ENCODE assay signal across 8 cellular contexts in genomic region chr1:101236546-101237228, GRCh38. TPM values are rescaled to one million over a fixed set of nuclear protein-coding genes. Genes with fewer than 3 reads are reported as not detected.
DNase-seq lines count a peak whose midpoint lies in the region; ATAC-seq, FAIRE-seq and TF ChIP-seq lines count a peak whose summit lies in the region.

TSS of gene S1PR1 (plus strand) at chr1:101237019. CDS start at chr1:101238985, 1,966 bp downstream.

- H3K27me3 Mint-ChIP-seq in HFFc6 (ENCODE audit: insufficient read depth) = peaks cover 2% of the 10 kb centered on the region
- no peaks in the 10 kb centered on the region for H3K27me3 Mint-ChIP-seq in activated T-cell treated with anti-CD3 and anti-CD28 coated beads, Interleukin-2, amount 50 U/mL, for 24 hours
- H3K27me3 Mint-ChIP-seq in stimulated activated memory B cell treated with anti-CD40 and anti-IgM and Interleukin-4, amounts not matched to agents 10 μg/mL and 1 μg/mL and 100 μg/mL, for 72 hours = no peaks in the 10 kb centered on the region

- ATAC-seq in esophagus mucosa = peak; percentile 53
- ATAC-seq in stimulated activated memory B cell treated with anti-CD40 and anti-IgM and Interleukin-4, amounts not matched to agents 10 μg/mL and 1 μg/mL and 100 μg/mL, for 72 hours = peak; percentile 66

- no peak for FAIRE-seq in urothelium cell line (lab: Jason Lieb, UNC)

- peaks cover 33% of the 10 kb centered on the region for H3K4me1 Mint-ChIP-seq in HFFc6 (ENCODE audit: low read depth)
- H3K4me1 Mint-ChIP-seq in activated T-cell treated with anti-CD3 and anti-CD28 coated beads, Interleukin-2, amount 50 U/mL, for 24 hours (ENCODE audit: low read depth) = peaks cover 52% of the 10 kb centered on the region
- H3K4me1 Mint-ChIP-seq in stimulated activated memory B cell treated with anti-CD40 and anti-IgM and Interleukin-4, amounts not matched to agents 10 μg/mL and 1 μg/mL and 100 μg/mL, for 72 hours = peaks cover 55% of the 10 kb centered on the region

- H3K4me3 Mint-ChIP-seq in HFFc6 = peak within 1 kb of the TSS; percentile 90
- peak within 1 kb of the TSS; percentile 100 for H3K4me3 Mint-ChIP-seq in activated T-cell treated with anti-CD3 and anti-CD28 coated beads, Interleukin-2, amount 50 U/mL, for 24 hours
- H3K4me3 Mint-ChIP-seq in stimulated activated memory B cell treated with anti-CD40 and anti-IgM and Interleukin-4, amounts not matched to agents 10 μg/mL and 1 μg/mL and 100 μg/mL, for 72 hours = peak within 1 kb of the TSS; percentile 96

- no peaks in the 10 kb centered on the region; the same call in 1 of the 2 replicates for H3K9me3 Mint-ChIP-seq in HFFc6
- H3K9me3 Mint-ChIP-seq in activated T-cell treated with anti-CD3 and anti-CD28 coated beads, Interleukin-2, amount 50 U/mL, for 24 hours = peaks cover 5% of the 10 kb centered on the region
- H3K9me3 Mint-ChIP-seq in stimulated activated memory B cell treated with anti-CD40 and anti-IgM and Interleukin-4, amounts not matched to agents 10 μg/mL and 1 μg/mL and 100 μg/mL, for 72 hours = no peaks in the 10 kb centered on the region

- H3K4me3 ChIP-seq in GM12864 (ENCODE audit: low read depth, low read length) = peak within 1 kb of the TSS; percentile 94

- TF ChIP-seq CTCF in GM12864 (IDR thresholded peaks at IDR 0.05; ENCODE audit: low read depth, low read length, missing control alignments) (no peak), HFFc6 (IDR thresholded peaks at IDR 0.05) (no peak)

- no peak for DNase-seq in GM12864 (ENCODE audit: low read depth)
- peak; percentile 34 for DNase-seq in HFFc6
- DNase-seq in NCI-H460 (ENCODE audit: extremely low read depth, low read depth) = peak; percentile 7
- DNase-seq in activated T-cell treated with anti-CD3 and anti-CD28 coated beads, Interleukin-2, amount 50 U/mL, for 24 hours = peak; percentile 85
- DNase-seq in myocyte (ENCODE audit: low read depth) = peak; percentile 73
- DNase-seq in urothelium cell line (ENCODE audit: low spot score) = no peak

- peaks cover 8% of the 10 kb centered on the region for H3K36me3 Mint-ChIP-seq in HFFc6 (ENCODE audit: low read depth)
- H3K36me3 Mint-ChIP-seq in activated T-cell treated with anti-CD3 and anti-CD28 coated beads, Interleukin-2, amount 50 U/mL, for 24 hours (ENCODE audit: low read depth) = peaks cover 78% of the 10 kb centered on the region
- H3K36me3 Mint-ChIP-seq in stimulated activated memory B cell treated with anti-CD40 and anti-IgM and Interleukin-4, amounts not matched to agents 10 μg/mL and 1 μg/mL and 100 μg/mL, for 72 hours = peaks cover 24% of the 10 kb centered on the region

- peak within 1 kb of the TSS; percentile 44 for H3K27ac Mint-ChIP-seq in HFFc6
- H3K27ac Mint-ChIP-seq in activated T-cell treated with anti-CD3 and anti-CD28 coated beads, Interleukin-2, amount 50 U/mL, for 24 hours = peak within 1 kb of the TSS; percentile 97
- peak within 1 kb of the TSS; percentile 94 for H3K27ac Mint-ChIP-seq in stimulated activated memory B cell treated with anti-CD40 and anti-IgM and Interleukin-4, amounts not matched to agents 10 μg/mL and 1 μg/mL and 100 μg/mL, for 72 hours

RNA-seq across cellular contexts. Expression of gene S1PR1, which starts in this region (rescaled TPM):
- 10 to 100 TPM in 2 of 6 experiments, 1 to 10 TPM in 4; 6.0 to 10.2 (median 8.9) TPM for total RNA-seq in HFFc6 (2021; fragmentation: NEBNext Ultra II Directional; extraction: Animal tissue kit (Norgen Biotek cat#: 25700))
- not detected in 2 replicates for total RNA-seq in NCI-H460 (2014; rRNA removed; shearing (Covaris generic))
- polyA plus RNA-seq in NCI-H460 (2014; cell fraction: nucleus; rRNA removed) = not detected in 2 replicates
- 4.0 TPM for total RNA-seq in esophagus mucosa
- total RNA-seq in myocyte = 2.5 and 2.9 TPM in 2 replicates
- 1.1 TPM for polyA plus RNA-seq in myocyte (2012)

Comparison
In these comparisons a context has a peak if more than half of its experiments do, and no peak if none do; other contexts are left out.
1. Peak in DNase-seq in NCI-H460; RNA of the gene not detected or under 1 TPM.
2. DNase-seq: peak in HFFc6 (single experiment), activated T-cell treated with anti-CD3 and anti-CD28 coated beads, Interleukin-2, amount 50 U/mL, for 24 hours (single experiment) and myocyte (single experiment); none in GM12864 (single experiment) and urothelium cell line (single experiment).
3. H3K27ac Mint-ChIP-seq: peak in every context shown above with its lines; median percentile 97 in activated T-cell treated with anti-CD3 and anti-CD28 coated beads, Interleukin-2, amount 50 U/mL, for 24 hours; 94 in stimulated activated memory B cell treated with anti-CD40 and anti-IgM and Interleukin-4, amounts not matched to agents 10 μg/mL and 1 μg/mL and 100 μg/mL, for 72 hours; 44 in HFFc6.
4. Peak in every context shown above with its lines, with median percentiles within 50 percentile points of each other: H3K4me3 Mint-ChIP-seq.